ENCODE assay signal across 26 cellular contexts in genomic region chr6:107292570-107293285, GRCh38.
DNase-seq lines count a peak whose midpoint lies in the region; ATAC-seq and TF ChIP-seq lines count a peak whose summit lies in the region.
"Had no signal": no experiment of that assay in that cellular context is flagged by ENCODE, and none has a peak within 500 bp of the region (broad histone marks: within the 10 kb centered on the region; RNA-seq: fewer than 3 reads in every experiment).

No MANE protein-coding gene starts in this region.

- TF ChIP-seq CTCF in neural progenitor cell (IDR thresholded peaks at IDR 0.05): no peak

- peaks cover 31% of the 10 kb centered on the region for H3K4me1 ChIP-seq in neural progenitor cell

- peaks cover 44% of the 10 kb centered on the region for H3K4me1 Mint-ChIP-seq in neural progenitor cell
- H3K4me1 Mint-ChIP-seq: activated B cell treated with CpG ODN at 0.5 μM for 24 hours had no signal

- peaks cover 9% of the 10 kb centered on the region for H3F3A ChIP-seq in neural progenitor cell (ENCODE audit: low read depth)

- H3K36me3 Mint-ChIP-seq in neural progenitor cell: peaks cover 5% of the 10 kb centered on the region

- no peak overlapping the region for H2AFZ ChIP-seq in neural progenitor cell (replicated peaks)
- H2AFZ ChIP-seq: PC-9 had no signal

- H3K27ac ChIP-seq in neural progenitor cell: no peak overlapping the region
- H3K27ac ChIP-seq: neutrophil, PC-9, SJSA1 had no signal

- no peaks in the 10 kb centered on the region for H3K27me3 ChIP-seq in neural progenitor cell
- H3K27me3 ChIP-seq: adrenal gland, neutrophil, SJSA1 had no signal

- H3K9me3 ChIP-seq in neural progenitor cell (ENCODE audit: low read depth): no peaks in the 10 kb centered on the region
- H3K9me3 ChIP-seq: adrenal gland, neutrophil, SJSA1 had no signal

- H3K9me3 Mint-ChIP-seq in neural progenitor cell: peaks cover 3% of the 10 kb centered on the region
- H3K9me3 Mint-ChIP-seq: activated B cell treated with CpG ODN at 0.5 μM for 24 hours; activated CD8-positive, alpha-beta T cell treated with anti-CD3 and anti-CD28 coated beads for 36 hours; T-helper 2 cell treated with Interferon-gamma antibody and Interleukin-4, amounts not matched to agents 5 μg/mL and 100 μg/mL, for 36 hours had no signal

- no peak overlapping the region for H3K4me2 ChIP-seq in neural progenitor cell
- H3K4me2 ChIP-seq: PC-9 had no signal

- H3K9ac ChIP-seq in neural progenitor cell: no peak overlapping the region

- H3K4me3 ChIP-seq in neural progenitor cell: no peak overlapping the region
- H3K4me3 ChIP-seq: adrenal gland, GM12878, PC-9, SJSA1 had no signal

- in situ Hi-C loops in G401 (cut with HindIII; ENCODE audit: low sequenced_read_pairs): no loop called here

- H3K79me2 ChIP-seq in neural progenitor cell (ENCODE audit: low read depth): no peaks in the 10 kb centered on the region

- no peak overlapping the region for H3K4me3 Mint-ChIP-seq in neural progenitor cell
- H3K4me3 Mint-ChIP-seq: activated B cell treated with CpG ODN at 0.5 μM for 24 hours; activated CD8-positive, alpha-beta T cell treated with anti-CD3 and anti-CD28 coated beads for 36 hours; CD4-positive, CD25-positive, alpha-beta regulatory T cell; T-helper 2 cell treated with Interferon-gamma antibody and Interleukin-4, amounts not matched to agents 5 μg/mL and 100 μg/mL, for 36 hours had no signal

- H3K27me3 Mint-ChIP-seq in neural progenitor cell (ENCODE audit: insufficient read depth, low read depth): no peaks in the 10 kb centered on the region
- H3K27me3 Mint-ChIP-seq: activated B cell treated with CpG ODN at 0.5 μM for 24 hours; activated CD8-positive, alpha-beta T cell treated with anti-CD3 and anti-CD28 coated beads for 36 hours; CD4-positive, CD25-positive, alpha-beta regulatory T cell had no signal

- no peak for ATAC-seq in HG03432 (IDR thresholded peaks at IDR 0.05; ENCODE audit: unreplicated experiment)
- ATAC-seq: activated CD8-positive, alpha-beta T cell treated with anti-CD3 and anti-CD28 coated beads for 36 hours; GM12878 had no signal

- H3K27ac Mint-ChIP-seq in neural progenitor cell: peak overlapping the region; percentile 67
- H3K27ac Mint-ChIP-seq: activated B cell treated with CpG ODN at 0.5 μM for 24 hours; activated CD8-positive, alpha-beta T cell treated with anti-CD3 and anti-CD28 coated beads for 36 hours; CD4-positive, CD25-positive, alpha-beta regulatory T cell; T-helper 2 cell treated with Interferon-gamma antibody and Interleukin-4, amounts not matched to agents 5 μg/mL and 100 μg/mL, for 36 hours had no signal

- H4K20me1 ChIP-seq in neural progenitor cell (ENCODE audit: low read depth): no peaks in the 10 kb centered on the region

- DNase-seq in G401 (ENCODE audit: low spot score): peak; percentile 31
- peak; percentile 46 for DNase-seq in OCI-M1 (lab: John Stamatoyannopoulos, UW)
- peak; percentile 21 for DNase-seq in globus pallidus (ENCODE audit: low spot score)
- no peak for DNase-seq in neural progenitor cell (ENCODE audit: low spot score)
- DNase-seq in T-helper 2 cell: no peak
- DNase-seq in stimulated activated CD4-positive, alpha-beta T cell treated with anti-CD3 and anti-CD28 coated beads, Interleukin-1b, Interleukin-23, amount 100 ng/mL, for 48 hours: no peak
- DNase-seq in COLO668 (lab: John Stamatoyannopoulos, UW; ENCODE audit: unreplicated experiment): no peak
- DNase-seq: activated B cell treated with CpG ODN at 0.5 μM for 24 hours; activated CD8-positive, alpha-beta T cell treated with anti-CD3 and anti-CD28 coated beads for 36 hours; activated gamma-delta T cell treated with Interleukin-2 at 50 U/mL for 16 hours; adrenal gland; CD4-positive, CD25-positive, alpha-beta regulatory T cell; DMS53; foreskin melanocyte; GOT3; KBM-7; NCI-H187; NCI-H226; PC-9; stimulated activated CD4-positive, alpha-beta T cell treated with anti-CD3 and anti-CD28 coated beads, Interleukin-2, amount 100 ng/mL, for 24 hours; stimulated activated naive CD4-positive, alpha-beta T cell had no signal

- H3K36me3 ChIP-seq in neural progenitor cell: no peaks in the 10 kb centered on the region
- H3K36me3 ChIP-seq: adrenal gland, neutrophil, SJSA1 had no signal

Comparison
In these comparisons a context has a peak if more than half of its experiments do, and no peak if none do; other contexts are left out.
1. DNase-seq: peak in G401 (single experiment), OCI-M1 (single experiment) and globus pallidus (single experiment); none in neural progenitor cell (single experiment), T-helper 2 cell (0 of 5), stimulated activated CD4-positive, alpha-beta T cell treated with anti-CD3 and anti-CD28 coated beads, Interleukin-1b, Interleukin-23, amount 100 ng/mL, for 48 hours (single experiment) and COLO668 (single experiment).